Comparison of ENCODE assay signal across 9 cellular contexts in the genomic region with DNA sequence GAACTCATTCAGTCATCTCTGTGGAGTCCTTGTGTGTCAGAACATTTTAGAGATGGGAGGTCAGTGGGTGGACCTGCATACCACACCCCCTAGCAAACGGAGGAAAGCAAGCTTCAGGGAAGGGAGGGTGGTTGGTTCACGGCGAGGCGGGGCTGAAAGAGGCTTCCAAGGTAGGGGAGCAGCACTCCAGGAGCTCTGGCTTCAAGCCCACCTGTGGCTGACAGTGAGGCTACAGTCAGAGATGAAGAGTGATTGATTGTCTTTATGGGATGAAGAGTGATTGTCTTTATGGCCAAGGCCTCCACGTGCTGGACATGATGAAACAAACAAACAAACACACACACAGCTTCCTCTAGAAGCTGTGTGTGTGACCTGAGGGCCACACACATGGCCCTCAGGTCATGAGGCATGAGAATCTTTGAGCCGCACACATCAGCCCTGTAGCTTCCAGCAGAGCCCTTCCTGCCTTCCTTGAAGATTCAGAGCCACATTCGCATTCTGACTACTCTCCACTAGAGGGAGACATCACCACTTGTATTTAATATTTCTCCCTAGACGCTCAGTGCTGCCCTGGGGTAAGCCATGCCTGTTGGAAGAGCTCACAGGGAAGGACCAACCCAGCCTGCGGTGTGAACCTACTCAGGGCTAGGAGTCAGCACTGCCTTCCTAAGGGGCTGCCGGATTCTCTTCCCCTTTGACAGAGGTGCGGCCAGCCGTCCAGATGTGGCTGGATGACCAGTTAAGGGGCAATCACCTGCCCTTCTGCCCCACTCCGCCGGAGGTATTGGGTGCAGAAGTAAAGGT. TPM values are rescaled to one million over a fixed set of nuclear protein-coding genes. Genes with fewer than 3 reads are reported as not detected.
DNase-seq lines count a peak whose midpoint lies in the region; ATAC-seq and TF ChIP-seq lines count a peak whose summit lies in the region.
"Had no signal": no experiment of that assay in that cellular context is flagged by ENCODE, and none has a peak within 500 bp of the region (broad histone marks: within the 10 kb centered on the region; RNA-seq: fewer than 3 reads in every experiment).

No MANE protein-coding gene starts in this region.

- no peak overlapping the region for H3K9ac ChIP-seq in GM23248

- peaks cover 10% of the 10 kb centered on the region for H3K27me3 ChIP-seq in CD4-positive, alpha-beta memory T cell (ENCODE audit: insufficient read depth, low read length)
- peaks cover 15% of the 10 kb centered on the region for H3K27me3 ChIP-seq in GM23248 (replicated peaks; ENCODE audit: insufficient read depth)

- peaks cover 8 to 12% of the 10 kb centered on the region in 2 donors for H3K27me3 Mint-ChIP-seq in CD4-positive, alpha-beta memory T cell
- H3K27me3 Mint-ChIP-seq in brain = peaks cover 14% of the 10 kb centered on the region

- intact Hi-C loops in CD4-positive, alpha-beta memory T cell (cut with micrococcal nuclease) = no loop called here

- no peak overlapping the region for H3K27ac ChIP-seq in CD4-positive, alpha-beta memory T cell (ENCODE audit: low read depth, low read length)
- no peak overlapping the region for H3K27ac ChIP-seq in GM23248

- H3K27ac Mint-ChIP-seq in CD4-positive, alpha-beta memory T cell = no peak overlapping the region
- peak overlapping the region in 3 of 5 experiments; percentile 16 to 77 (median 60) for H3K27ac Mint-ChIP-seq in brain
- H3K27ac Mint-ChIP-seq: stimulated activated naive CD8-positive, alpha-beta T cell treated with anti-CD3 and anti-CD28 coated beads, Interleukin-15, Interleukin-2, amounts not matched to agents 100 ng/mL and 50 ng/mL, for 24 hours had no signal

- H3K36me3 ChIP-seq in CD4-positive, alpha-beta memory T cell (ENCODE audit: insufficient read depth, low read length) = no peaks in the 10 kb centered on the region
- no peaks in the 10 kb centered on the region for H3K36me3 ChIP-seq in GM23248 (ENCODE audit: low read depth)

- H4K20me1 ChIP-seq in GM23248 (ENCODE audit: insufficient read depth) = no peaks in the 10 kb centered on the region

- TF ChIP-seq CTCF in brain (conservative IDR thresholded peaks at IDR 0.05) = peak; percentile 73 to 86

- no peak overlapping the region for H3K4me2 ChIP-seq in GM23248 (ENCODE audit: unreplicated experiment)

- no peaks in the 10 kb centered on the region for H3K9me3 Mint-ChIP-seq in CD4-positive, alpha-beta memory T cell
- H3K9me3 Mint-ChIP-seq in brain = no peaks in the 10 kb centered on the region
- H3K9me3 Mint-ChIP-seq: stimulated activated naive CD8-positive, alpha-beta T cell treated with anti-CD3 and anti-CD28 coated beads, Interleukin-15, Interleukin-2, amounts not matched to agents 100 ng/mL and 50 ng/mL, for 24 hours had no signal

- no peaks in the 10 kb centered on the region for H3F3A ChIP-seq in GM23248 (ENCODE audit: insufficient read depth)

- ATAC-seq in GM21515 (IDR thresholded peaks at IDR 0.05; ENCODE audit: unreplicated experiment) = no peak

- no peaks in the 10 kb centered on the region for H3K79me2 ChIP-seq in GM23248 (ENCODE audit: insufficient read depth)

- CTCF ChIA-PET in CD4-positive, alpha-beta memory T cell (lab: Charles Lee; ENCODE audit: partially characterized antibody) = interaction anchor here (0.5 to 7.6 kb wide), 25 partner anchors 8 to 440 kb away, joined by 3 to 93 read pairs (median 4); a partner anchor contains a TSS

- no peak overlapping the region for H3K4me3 ChIP-seq in CD4-positive, alpha-beta memory T cell (ENCODE audit: low read length in 2 of 2)
- H3K4me3 ChIP-seq in GM23248 = no peak overlapping the region

- H3K4me1 Mint-ChIP-seq in CD4-positive, alpha-beta memory T cell = peaks cover 11 to 22% (median 14%) of the 10 kb centered on the region in 4 donors
- peaks cover 50% of the 10 kb centered on the region for H3K4me1 Mint-ChIP-seq in brain

- in situ Hi-C loops in GM23248 (cut with MboI) = loop anchor here (5.0 kb wide), 1 partner anchor 142 kb away; no protein-coding TSS in a partner anchor

- DNase-seq in CD4-positive, alpha-beta memory T cell = peak; percentile 49 to 62 (median 61)
- peak; percentile 86 for DNase-seq in GM23248
- peak; percentile 17 to 63 for DNase-seq in NCI-H187 (lab: John Stamatoyannopoulos, UW)
- DNase-seq in T follicular helper cell (ENCODE audit: low read depth) = peak; percentile 21
- DNase-seq in iPS-NIHi11 (ENCODE audit: low spot score) = peak; percentile 80
- DNase-seq in smooth muscle cell of the brain vasculature (ENCODE audit: low read depth, low spot score) = peak; percentile 64

- 21 to 29% methylated on average over 14 of the region's 14 CpGs for WGBS in GM23248 (ENCODE audit: low coverage in 1 of 2, low lambda C conversion rate in 2 of 2, missing lambda C conversion rate in 2 of 2), 2 experiments

- H2AFZ ChIP-seq in GM23248 = no peak overlapping the region

- no peaks in the 10 kb centered on the region for H3K9me2 ChIP-seq in GM23248 (ENCODE audit: insufficient read depth)

- peaks cover 10% of the 10 kb centered on the region for H3K4me1 ChIP-seq in CD4-positive, alpha-beta memory T cell (ENCODE audit: insufficient read depth, low read length)
- no peaks in the 10 kb centered on the region for H3K4me1 ChIP-seq in GM23248 (ENCODE audit: insufficient read depth)

- POLR2A ChIA-PET in CD4-positive, alpha-beta memory T cell (lab: Charles Lee; ENCODE audit: partially characterized antibody) = interaction anchor here (0.7 kb wide), 1 partner anchor 46 kb away, joined by 3 read pairs; no protein-coding TSS in a partner anchor

- H3K4me3 Mint-ChIP-seq in CD4-positive, alpha-beta memory T cell = no peak overlapping the region
- no peak overlapping the region for H3K4me3 Mint-ChIP-seq in brain
- H3K4me3 Mint-ChIP-seq: stimulated activated naive CD8-positive, alpha-beta T cell treated with anti-CD3 and anti-CD28 coated beads, Interleukin-15, Interleukin-2, amounts not matched to agents 100 ng/mL and 50 ng/mL, for 24 hours had no signal

- no peaks in the 10 kb centered on the region for H3K9me3 ChIP-seq in CD4-positive, alpha-beta memory T cell (ENCODE audit: control insufficient read depth in 1 of 2, low read length in 2 of 2)
- H3K9me3 ChIP-seq in GM23248 (ENCODE audit: low read depth) = no peaks in the 10 kb centered on the region

- no peaks in the 10 kb centered on the region for H3K36me3 Mint-ChIP-seq in CD4-positive, alpha-beta memory T cell
- peaks cover 9% of the 10 kb centered on the region for H3K36me3 Mint-ChIP-seq in brain

RNA-seq across cellular contexts. Expression of gene KCNA1, which starts 54.4 kb away (rescaled TPM):
- total RNA-seq in CD4-positive, alpha-beta memory T cell = not detected
- polyA plus RNA-seq in CD4-positive, alpha-beta memory T cell = not detected
- not detected in 2 replicates for total RNA-seq in GM23248 (2014; rRNA removed; shearing (Covaris generic))
- polyA plus RNA-seq in GM23248 (2016; fragmentation: Nextera tagmentation; extraction: Ambion mirVana) (not detected in 2 replicates), brain (ENCODE audit: insufficient read depth, low read depth, low replicate concordance) (62.6 TPM)

Comparison
In these comparisons a context has a peak if more than half of its experiments do, and no peak if none do; other contexts are left out.
1. DNase-seq: peak in every context shown above with its lines; median percentile 86 in GM23248; 80 in iPS-NIHi11; 64 in smooth muscle cell of the brain vasculature; 61 in CD4-positive, alpha-beta memory T cell; 40 in NCI-H187; 21 in T follicular helper cell.
2. H3K27ac Mint-ChIP-seq: peak in brain (3 of 5); none in CD4-positive, alpha-beta memory T cell (0 of 7).
3. RNA of gene KCNA1, which starts 54.4 kb away (polyA plus RNA-seq): 62.6 TPM in brain (single experiment); not detected in CD4-positive, alpha-beta memory T cell and not detected in GM23248; every median in the first group is over 10 times any median in the second.